1 cellular context compared by ENCODE assay signal in the genomic region with DNA sequence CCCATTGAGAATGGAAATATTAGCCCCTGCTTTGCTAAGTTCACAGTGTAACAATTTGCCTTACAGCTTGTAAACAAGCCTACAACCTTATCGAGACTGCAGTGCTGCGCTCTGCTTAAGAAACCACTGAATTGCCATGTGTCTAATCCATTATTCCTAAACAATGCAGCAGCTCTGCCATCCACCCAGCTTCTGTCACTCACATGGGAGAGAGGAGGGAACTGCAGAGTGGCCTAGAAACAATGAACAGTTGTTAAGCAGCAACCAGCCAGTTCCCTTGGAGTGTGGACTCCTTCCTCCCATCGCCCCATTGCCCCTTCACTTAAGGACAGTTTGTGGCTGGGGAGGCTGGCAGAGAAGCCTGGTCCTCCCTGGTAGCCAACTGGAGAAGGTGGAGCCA.
TF ChIP-seq lines count a peak whose summit lies in the region.

No MANE protein-coding gene starts in this region.

TF ChIP-seq in GM23338, 12 proteins besides CTCF, POLR2A, EP300 and RAD21 (continued from another document):
- no peak for TF ChIP-seq REST (IDR thresholded peaks at IDR 0.05; ENCODE audit: unreplicated experiment)
